ENCODE assay signal across 27 cellular contexts in genomic region chr6:31880616-31881015, GRCh38. TPM values are rescaled to one million over a fixed set of nuclear protein-coding genes. Genes with fewer than 3 reads are reported as not detected.
"Had no signal": no experiment of that assay in that cellular context is flagged by ENCODE, and none has a peak within 500 bp of the region (broad histone marks: within the 10 kb centered on the region; RNA-seq: fewer than 3 reads in every experiment).

No MANE protein-coding gene starts in this region.

- H3K4me3 ChIP-seq: cardiac muscle cell, Peyer's patch, SJSA1 had no signal

- H3K4me1 ChIP-seq: SJSA1 had no signal

- H3K27ac Mint-ChIP-seq: activated CD8-positive, alpha-beta T cell treated with anti-CD3 and anti-CD28 coated beads, Interleukin-2, amount 10 ng/mL, durations not matched to agents 7 days and 5 days; activated naive CD4-positive, alpha-beta T cell treated with anti-CD3 and anti-CD28 coated beads for 36 hours; activated naive CD8-positive, alpha-beta T cell; WTC11 had no signal

- DNase-seq: activated CD4-positive, alpha-beta T cell treated with anti-CD3 and anti-CD28 coated beads for 48 hours; activated CD4-positive, alpha-beta T cell treated with anti-CD3 and anti-CD28 coated beads, Interleukin-2, amount 50 U/mL, for 4 hours; activated CD4-positive, CD25-positive, alpha-beta regulatory T cell treated with anti-CD3 and anti-CD28 coated beads, Interleukin-2, amount 50 U/mL, for 72 hours; activated CD8-positive, alpha-beta memory T cell treated with anti-CD3 and anti-CD28 coated beads, Interleukin-2, amount 50 U/mL, for 48 hours; activated CD8-positive, alpha-beta T cell treated with anti-CD3 and anti-CD28 coated beads, Interleukin-2, amount 10 ng/mL, durations not matched to agents 7 days and 5 days; activated effector memory CD4-positive, alpha-beta T cell treated with anti-CD3 and anti-CD28 coated beads, Interleukin-2, amount 50 U/mL, for 16 hours; activated naive CD4-positive, alpha-beta T cell treated with anti-CD3 and anti-CD28 coated beads for 36 hours; activated T-cell treated with anti-CD3 and anti-CD28 coated beads, Interleukin-2, amount 50 U/mL, for 1 hour; amygdala; brain microvascular endothelial cell; MV-4-11; NCI-H1092 treated with DMSO at 0.1 percent for 48 hours; NCI-H1417 treated with DMSO at 0.1 percent for 48 hours; NCI-H1694; NCI-H2107; NCI-H69; SHP77; SW 1271 had no signal

- H3K4me3 Mint-ChIP-seq: activated CD8-positive, alpha-beta T cell treated with anti-CD3 and anti-CD28 coated beads, Interleukin-2, amount 10 ng/mL, durations not matched to agents 7 days and 5 days; activated naive CD4-positive, alpha-beta T cell treated with anti-CD3 and anti-CD28 coated beads for 36 hours; activated naive CD8-positive, alpha-beta T cell; WTC11 had no signal

- H3K27me3 ChIP-seq: brain microvascular endothelial cell, cardiac muscle cell, Peyer's patch, SJSA1 had no signal

- H3K9me3 Mint-ChIP-seq: activated naive CD4-positive, alpha-beta T cell treated with anti-CD3 and anti-CD28 coated beads for 36 hours; WTC11 had no signal

- H3K9me3 ChIP-seq: Peyer's patch, SJSA1 had no signal

- H3K4me2 ChIP-seq: KMS-11 had no signal

- H3K27ac ChIP-seq: brain microvascular endothelial cell, cardiac muscle cell, KMS-11, SJSA1 had no signal

- ATAC-seq: activated CD8-positive, alpha-beta T cell treated with anti-CD3 and anti-CD28 coated beads, Interleukin-2, amount 10 ng/mL, durations not matched to agents 7 days and 5 days; SK-N-SH treated with all-trans-retinoic acid at 6 μM for 48 hours; WTC11 had no signal

- H3K27me3 Mint-ChIP-seq: activated naive CD8-positive, alpha-beta T cell had no signal

RNA-seq across cellular contexts. Expression of gene SLC44A4, which starts 1.8 kb away (rescaled TPM):
- total RNA-seq: cardiac muscle cell; MCF 10A; SJSA1; T-helper 1 cell treated with Interleukin-12 subunit alpha and Interleukin-12 subunit beta and Interleukin-4 antibody, amounts not matched to agents 30 ng/mL and 1 ng/mL, for 36 hours had no signal

RNA-seq across cellular contexts. Expression of gene C2, which starts 46.9 kb away (rescaled TPM):
- total RNA-seq: MCF 10A had no signal
